ENCODE assay signal across 20 cellular contexts in genomic region chr2:652881-653480, GRCh38. TPM values are rescaled to one million over a fixed set of nuclear protein-coding genes. Genes with fewer than 3 reads are reported as not detected.
DNase-seq lines count a peak whose midpoint lies in the region; ATAC-seq and TF ChIP-seq lines count a peak whose summit lies in the region.
"Had no signal": no experiment of that assay in that cellular context is flagged by ENCODE, and none has a peak within 500 bp of the region (broad histone marks: within the 10 kb centered on the region; RNA-seq: fewer than 3 reads in every experiment).

No MANE protein-coding gene starts in this region.

- TF ChIP-seq CTCF in esophagus muscularis mucosa (IDR thresholded peaks at IDR 0.05) (no peak), Caco-2 (IDR thresholded peaks at IDR 0.05; ENCODE audit: insufficient read depth in 1 of 2, low read depth in 1 of 2, low read length in 1 of 2, severe bottlenecking in 1 of 2, unreplicated experiment in 1 of 2) (no peak)

- no peak overlapping the region for H3K9ac ChIP-seq in BLaER1
- H3K9ac ChIP-seq: KMS-11 had no signal

- peak overlapping the region; percentile 49 for H3K27ac ChIP-seq in BLaER1
- peak overlapping the region; percentile 83 for H3K27ac ChIP-seq in KOPT-K1 (ENCODE audit: low read depth, low read length, poor library complexity, severe bottlenecking)
- H3K27ac ChIP-seq in esophagus muscularis mucosa (replicated peaks in 1 of 4) = no peak overlapping the region
- H3K27ac ChIP-seq: KMS-11, Peyer's patch, SJCRH30 had no signal

- H3K36me3 Mint-ChIP-seq in activated CD4-positive, alpha-beta T cell treated with anti-CD3 and anti-CD28 coated beads, Interleukin-2, amount 10 ng/mL, durations not matched to agents 24 days and 14 days (ENCODE audit: low read depth) = no peaks in the 10 kb centered on the region
- H3K36me3 Mint-ChIP-seq in Caco-2 (ENCODE audit: insufficient read depth, unreplicated experiment) = no peaks in the 10 kb centered on the region
- H3K36me3 Mint-ChIP-seq: CD14-positive monocyte had no signal

- H3K4me3 ChIP-seq in BLaER1 (no peak overlapping the region), esophagus muscularis mucosa (no peak overlapping the region), H7 (ENCODE audit: insufficient read depth, low read depth, low read length) (no peak overlapping the region), Caco-2 (ENCODE audit: low read depth, low read length) (no peak overlapping the region)
- H3K4me3 ChIP-seq: Peyer's patch, SJCRH30 had no signal

- H3K27me3 ChIP-seq in BLaER1 (no peaks in the 10 kb centered on the region), esophagus muscularis mucosa (peaks cover 0 to 43% (median 0%) of the 10 kb centered on the region in 4 donors), H7 (ENCODE audit: control insufficient read depth, insufficient read depth, low read length) (no peaks in the 10 kb centered on the region), Caco-2 (replicated peaks; ENCODE audit: control insufficient read depth, insufficient read depth, low read length) (no peaks in the 10 kb centered on the region)
- H3K27me3 ChIP-seq: Peyer's patch, SJCRH30 had no signal

- H3K9me3 ChIP-seq in BLaER1 (no peaks in the 10 kb centered on the region), KOPT-K1 (ENCODE audit: insufficient read depth, low read length, poor library complexity, severe bottlenecking) (no peaks in the 10 kb centered on the region), esophagus muscularis mucosa (no peaks in the 10 kb centered on the region), Caco-2 (no peaks in the 10 kb centered on the region)
- H3K9me3 ChIP-seq: Peyer's patch, SJCRH30 had no signal

- 85% methylated on average over 6 of the region's 6 CpGs for whole genome bisulfite sequencing in esophagus muscularis mucosa

- H3K4me1 Mint-ChIP-seq in activated CD4-positive, alpha-beta T cell treated with anti-CD3 and anti-CD28 coated beads, Interleukin-2, amount 10 ng/mL, durations not matched to agents 24 days and 14 days = peaks cover 7% of the 10 kb centered on the region
- H3K4me1 Mint-ChIP-seq in Caco-2 (ENCODE audit: low read depth, unreplicated experiment) = no peaks in the 10 kb centered on the region
- H3K4me1 Mint-ChIP-seq: CD14-positive monocyte had no signal

- intact Hi-C loops in activated CD4-positive, alpha-beta T cell treated with anti-CD3 and anti-CD28 coated beads, Interleukin-2, amount 10 ng/mL, durations not matched to agents 24 days and 14 days (cut with micrococcal nuclease) = no loop called here
- intact Hi-C loops in esophagus muscularis mucosa (cut with DNase I) = no loop called here
- intact Hi-C loops in Caco-2 (cut with micrococcal nuclease; ENCODE audit: unreplicated experiment) = no loop called here

- no peak overlapping the region for H3K4me3 Mint-ChIP-seq in activated CD4-positive, alpha-beta T cell treated with anti-CD3 and anti-CD28 coated beads, Interleukin-2, amount 10 ng/mL, durations not matched to agents 24 days and 14 days
- H3K4me3 Mint-ChIP-seq in Caco-2 (ENCODE audit: unreplicated experiment) = no peak overlapping the region
- H3K4me3 Mint-ChIP-seq: CD14-positive monocyte had no signal

- H3K36me3 ChIP-seq in BLaER1 (no peaks in the 10 kb centered on the region), KOPT-K1 (ENCODE audit: insufficient read depth, low read length) (no peaks in the 10 kb centered on the region), esophagus muscularis mucosa (no peaks in the 10 kb centered on the region), H7 (replicated peaks; ENCODE audit: control insufficient read depth, insufficient read depth, low read length) (no peaks in the 10 kb centered on the region), Caco-2 (ENCODE audit: control insufficient read depth, insufficient read depth, low read length) (no peaks in the 10 kb centered on the region)
- H3K36me3 ChIP-seq: Peyer's patch, SJCRH30 had no signal

- POLR2A ChIA-PET in Caco-2 (lab: Charles Lee) = no interaction called here

- H3K4me1 ChIP-seq in BLaER1 (peaks cover 66% of the 10 kb centered on the region), esophagus muscularis mucosa (no peaks in the 10 kb centered on the region), Caco-2 (no peaks in the 10 kb centered on the region)
- H3K4me1 ChIP-seq: Peyer's patch had no signal

- no peak for TF ChIP-seq EP300 in esophagus muscularis mucosa (IDR thresholded peaks at IDR 0.05)

- peak overlapping the region; percentile 64 for H3K4me2 ChIP-seq in BLaER1
- H3K4me2 ChIP-seq: KMS-11 had no signal

- no peaks in the 10 kb centered on the region for H3K9me3 Mint-ChIP-seq in activated CD4-positive, alpha-beta T cell treated with anti-CD3 and anti-CD28 coated beads, Interleukin-2, amount 10 ng/mL, durations not matched to agents 24 days and 14 days
- no peaks in the 10 kb centered on the region for H3K9me3 Mint-ChIP-seq in Caco-2 (ENCODE audit: unreplicated experiment)

- H3K27ac Mint-ChIP-seq in activated CD4-positive, alpha-beta T cell treated with anti-CD3 and anti-CD28 coated beads, Interleukin-2, amount 10 ng/mL, durations not matched to agents 24 days and 14 days = no peak overlapping the region
- H3K27ac Mint-ChIP-seq in Caco-2 (ENCODE audit: unreplicated experiment) = no peak overlapping the region

- no peak for TF ChIP-seq POLR2A in esophagus muscularis mucosa (IDR thresholded peaks at IDR 0.05; ENCODE audit: low read depth)

- CTCF ChIA-PET in Caco-2 (lab: Charles Lee) = no interaction called here

- DNase-seq in activated CD4-positive, alpha-beta T cell treated with anti-CD3 and anti-CD28 coated beads, Interleukin-2, amount 10 ng/mL, durations not matched to agents 24 days and 14 days = peak; percentile 42
- no peak for DNase-seq in activated CD4-positive, alpha-beta T cell treated with anti-CD3 and anti-CD28 coated beads for 4 hours
- DNase-seq in esophagus muscularis mucosa (ENCODE audit: extremely low spot score) (peak; percentile 57), H7 (no peak), Caco-2 (no peak)
- DNase-seq: 8988T, AML-193, HCEC 1CT, MV-4-11, NCI-H1694, NCI-H2081, NCI-H446, NCI-H526, Peyer's patch, SJCRH30 had no signal

- ATAC-seq in HG02870 (IDR thresholded peaks at IDR 0.05; ENCODE audit: unreplicated experiment) = no peak

- BruUV-seq in Caco-2 (replicated peaks; lab: Mats Ljungman, UMichigan) = no TSS peak

- H3K27me3 Mint-ChIP-seq in activated CD4-positive, alpha-beta T cell treated with anti-CD3 and anti-CD28 coated beads, Interleukin-2, amount 10 ng/mL, durations not matched to agents 24 days and 14 days = no peaks in the 10 kb centered on the region
- H3K27me3 Mint-ChIP-seq in Caco-2 (ENCODE audit: insufficient read depth, unreplicated experiment) = peaks cover 6% of the 10 kb centered on the region

- H4K20me1 ChIP-seq in BLaER1 = no peaks in the 10 kb centered on the region

RNA-seq across cellular contexts. Expression of gene TMEM18, which starts 24.2 kb away (rescaled TPM):
- total RNA-seq in activated CD4-positive, alpha-beta T cell treated with anti-CD3 and anti-CD28 coated beads, Interleukin-2, amount 10 ng/mL, durations not matched to agents 24 days and 14 days = 21.5 and 25.1 TPM in 2 replicates
- 10 to 100 TPM in 2 of 4 donors, 1 to 10 TPM in 2; 8.7 to 27.3 (median 10.2) TPM for total RNA-seq in esophagus muscularis mucosa
- total RNA-seq in H7 (2014; rRNA removed; shearing (Covaris generic)) = 18.8 and 23.9 TPM in 2 replicates
- 16.5 and 22.9 TPM in 2 replicates for total RNA-seq in Caco-2 (2022)

Comparison
In these comparisons a context has a peak if more than half of its experiments do, and no peak if none do; other contexts are left out.
1. DNase-seq: peak in activated CD4-positive, alpha-beta T cell treated with anti-CD3 and anti-CD28 coated beads, Interleukin-2, amount 10 ng/mL, durations not matched to agents 24 days and 14 days (single experiment) and esophagus muscularis mucosa (single experiment); none in activated CD4-positive, alpha-beta T cell treated with anti-CD3 and anti-CD28 coated beads for 4 hours (0 of 2), H7 (single experiment) and Caco-2 (0 of 2).
2. H3K27ac ChIP-seq: peak in BLaER1 (single experiment) and KOPT-K1 (single experiment); none in esophagus muscularis mucosa (0 of 4).